ENCODE assay signal across 8 cellular contexts in genomic region chr7:120951309-120951706, GRCh38. TPM values are rescaled to one million over a fixed set of nuclear protein-coding genes. Genes with fewer than 3 reads are reported as not detected.
DNase-seq lines count a peak whose midpoint lies in the region; ATAC-seq and TF ChIP-seq lines count a peak whose summit lies in the region.

No MANE protein-coding gene starts in this region.

- CTCF ChIA-PET in BJ (lab: Yijun Ruan, JAX) = interaction anchor here (1.0 to 1.2 kb wide), 5 partner anchors 31 to 145 kb away, joined by 3 read pairs; no protein-coding TSS in a partner anchor

- in situ Hi-C loops in GM13977 (cut with MboI; ENCODE audit: low pct_unique_long_range_greater_than_20kb, low sequenced_read_pairs, unreplicated experiment) = no loop called here

- H3K4me1 Mint-ChIP-seq in nephron progenitor cell = peaks cover 37% of the 10 kb centered on the region

- TF ChIP-seq CTCF in BJ (IDR thresholded peaks at IDR 0.05; ENCODE audit: insufficient read depth, low read depth, low read length) (no peak), NB4 (IDR thresholded peaks at IDR 0.05; ENCODE audit: low read depth, low read length) (no peak), nephron progenitor cell (IDR thresholded peaks at IDR 0.05) (no peak), GM13977 (IDR thresholded peaks at IDR 0.05; ENCODE audit: extremely low read depth, insufficient read depth, missing control alignments) (no peak)

- peak overlapping the region; percentile 88 for H3K4me3 Mint-ChIP-seq in nephron progenitor cell

- no peak for ATAC-seq in GM18520 (IDR thresholded peaks at IDR 0.05; ENCODE audit: unreplicated experiment)

- peak overlapping the region; percentile 100 for H3K27ac Mint-ChIP-seq in nephron progenitor cell

- no peaks in the 10 kb centered on the region for H3K27me3 Mint-ChIP-seq in nephron progenitor cell (ENCODE audit: low read depth, poor library complexity)

- no peaks in the 10 kb centered on the region for H3K4me1 ChIP-seq in effector memory CD4-positive, alpha-beta T cell (ENCODE audit: control insufficient read depth, insufficient read depth, low read length, poor library complexity, severe bottlenecking)

- no peaks in the 10 kb centered on the region for H3K9me3 ChIP-seq in effector memory CD4-positive, alpha-beta T cell (ENCODE audit: control insufficient read depth, low read length)

- peaks cover under 1% of the 10 kb centered on the region; the same call in 1 of the 2 replicates for H3K27me3 ChIP-seq in BJ (ENCODE audit: control insufficient read depth, insufficient read depth, low read length)
- no peaks in the 10 kb centered on the region for H3K27me3 ChIP-seq in effector memory CD4-positive, alpha-beta T cell (replicated peaks; ENCODE audit: control insufficient read depth, insufficient read depth, low read length, poor library complexity, severe bottlenecking)

- no peak for TF ChIP-seq POLR2A in NB4 (IDR thresholded peaks at IDR 0.05; ENCODE audit: extremely low read depth, insufficient read length)

- H3K36me3 ChIP-seq in BJ (ENCODE audit: control insufficient read depth, insufficient read depth, low read length) = no peaks in the 10 kb centered on the region
- peaks cover 25% of the 10 kb centered on the region for H3K36me3 ChIP-seq in effector memory CD4-positive, alpha-beta T cell (ENCODE audit: control insufficient read depth, insufficient read depth, low read length)

- intact Hi-C loops in head of caudate nucleus (cut with DNase I) = no loop called here

- POLR2A ChIA-PET in BJ (lab: Charles Lee) = no interaction called here

- H3K27ac ChIP-seq in effector memory CD4-positive, alpha-beta T cell (ENCODE audit: insufficient read depth, low read length, poor library complexity, severe bottlenecking) = peak overlapping the region; percentile 99

- H3K4me3 ChIP-seq in BJ (ENCODE audit: low read depth, low read length) = peak overlapping the region; percentile 51
- H3K4me3 ChIP-seq in NB4 (ENCODE audit: low read depth, low read length) = peak overlapping the region; percentile 70
- H3K4me3 ChIP-seq in effector memory CD4-positive, alpha-beta T cell (ENCODE audit: insufficient read depth, low read depth, low read length, poor library complexity, severe bottlenecking) = peak overlapping the region; percentile 70

- no peaks in the 10 kb centered on the region for H3K9me3 Mint-ChIP-seq in nephron progenitor cell

- H3K36me3 Mint-ChIP-seq in nephron progenitor cell (ENCODE audit: low read depth) = peaks cover 32% of the 10 kb centered on the region

- DNase-seq in BJ (ENCODE audit: low read depth) (no peak), NB4 (ENCODE audit: low read depth) (no peak), nephron progenitor cell (no peak), GM13977 (ENCODE audit: low spot score) (no peak), glomerular visceral epithelial cell (ENCODE audit: extremely low spot score) (no peak), head of caudate nucleus (no peak)
- DNase-seq in effector memory CD4-positive, alpha-beta T cell = no peak

RNA-seq across cellular contexts. Expression of gene ING3, which starts 0.7 kb away (rescaled TPM):
- polyA plus RNA-seq in BJ (2011; rRNA removed) = 4.4 and 8.4 TPM in 2 replicates
- 3.1 and 6.5 TPM in 2 replicates for polyA minus RNA-seq in BJ (2011; rRNA and poly(A)+ RNA removed)

RNA-seq across cellular contexts. Expression of gene CPED1, which starts 37.2 kb away (rescaled TPM):
- 18.3 and 22.0 TPM in 2 replicates for polyA plus RNA-seq in BJ (2011; rRNA removed)
- 34.9 and 35.6 TPM in 2 replicates for polyA minus RNA-seq in BJ (2011; rRNA and poly(A)+ RNA removed)
